10 cellular contexts compared by ENCODE assay signal in genomic region chr5:40378431-40379175, GRCh38.
DNase-seq lines count a peak whose midpoint lies in the region; ATAC-seq and FAIRE-seq lines count a peak whose summit lies in the region.
"Had no signal": no experiment of that assay in that cellular context is flagged by ENCODE, and none has a peak within 500 bp of the region (broad histone marks: within the 10 kb centered on the region; RNA-seq: fewer than 3 reads in every experiment).

No MANE protein-coding gene starts in this region.

- peak; percentile 28 to 29 for DNase-seq in AML-193 (lab: John Stamatoyannopoulos, UW)
- no peak for DNase-seq in GM19239 (ENCODE audit: insufficient read length, low spot score)
- peak; percentile 69 for DNase-seq in SIG-M5 (lab: John Stamatoyannopoulos, UW)
- no peak for DNase-seq in NCI-H1092 (lab: John Stamatoyannopoulos, UW)
- DNase-seq in GF-D8 (lab: John Stamatoyannopoulos, UW), result no peak
- no peak for DNase-seq in COR-L47 (lab: John Stamatoyannopoulos, UW)
- DNase-seq in NCI-H524 (lab: John Stamatoyannopoulos, UW), result no peak
- DNase-seq: C1 segment of cervical spinal cord, T-helper 9 cell had no signal

- peak; percentile 89 for FAIRE-seq in GM19239 (lab: Jason Lieb, UNC)

- ATAC-seq in HG03039 (IDR thresholded peaks at IDR 0.05; ENCODE audit: unreplicated experiment), result peak; percentile 65

Comparison
In these comparisons a context has a peak if more than half of its experiments do, and no peak if none do; other contexts are left out.
1. DNase-seq: peak in AML-193 (2 of 2) and SIG-M5 (single experiment); none in GM19239 (single experiment), NCI-H1092 (single experiment), GF-D8 (single experiment), COR-L47 (single experiment) and NCI-H524 (0 of 2).